Comparison of ENCODE assay signal across 12 cellular contexts in the genomic region with DNA sequence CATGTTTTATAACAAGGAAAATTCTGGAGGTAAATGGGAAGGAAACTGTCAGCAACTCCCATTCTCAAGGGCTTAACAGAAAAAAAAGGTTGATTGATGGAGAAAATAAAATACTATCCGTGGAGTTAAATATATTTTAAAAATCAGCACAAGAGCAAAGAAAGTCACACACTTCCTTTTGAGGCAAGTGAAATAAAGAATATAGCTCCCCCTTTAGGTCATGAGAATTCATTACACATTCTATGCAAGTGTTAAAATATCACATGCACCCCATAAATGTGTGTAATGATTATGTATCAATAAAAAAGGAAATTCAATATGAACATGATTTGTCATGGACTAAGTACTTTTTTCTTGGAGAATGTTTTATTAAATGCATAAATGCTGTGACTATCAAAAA.
DNase-seq lines count a peak whose midpoint lies in the region; ATAC-seq and TF ChIP-seq lines count a peak whose summit lies in the region.
"Had no signal": no experiment of that assay in that cellular context is flagged by ENCODE, and none has a peak within 500 bp of the region (broad histone marks: within the 10 kb centered on the region; RNA-seq: fewer than 3 reads in every experiment).

No MANE protein-coding gene starts in this region.

- no peak for ATAC-seq in esophagus mucosa

- peaks cover 4% of the 10 kb centered on the region for H3K9me3 ChIP-seq in A673 (ENCODE audit: low read depth, low read length, poor library complexity, severe bottlenecking)

- DNase-seq in A673 (ENCODE audit: low spot score) (no peak), GM13977 (ENCODE audit: low spot score) (peak; percentile 32), NAMALWA (ENCODE audit: low spot score) (peak; percentile 46), dorsolateral prefrontal cortex (no peak), EL (no peak), substantia nigra (lab: John Stamatoyannopoulos, UW) (no peak)
- no peak for DNase-seq in stimulated activated CD4-positive, alpha-beta T cell treated with anti-CD3 and anti-CD28 coated beads, Interleukin-15, amount 100 ng/mL, for 24 hours
- DNase-seq: activated naive CD8-positive, alpha-beta T cell treated with anti-CD3 and anti-CD28 coated beads, Interleukin-2, amount 10 ng/mL, durations not matched to agents 7 days and 5 days; immature natural killer cell; stimulated activated CD4-positive, alpha-beta T cell treated with anti-CD3 and anti-CD28 coated beads, Interleukin-12 subunit alpha, Interleukin-12 subunit beta, amount 100 ng/mL, for 4 hours had no signal

- no peak overlapping the region for H3K4me3 ChIP-seq in A673 (ENCODE audit: low read depth, low read length, poor library complexity, severe bottlenecking)
- no peak overlapping the region for H3K4me3 ChIP-seq in dorsolateral prefrontal cortex
- H3K4me3 ChIP-seq: SJSA1 had no signal

- peaks cover 23% of the 10 kb centered on the region for H3K4me1 ChIP-seq in A673 (ENCODE audit: insufficient read depth, low read length, poor library complexity, severe bottlenecking)
- H3K4me1 ChIP-seq: SJSA1 had no signal

- in situ Hi-C loops in GM13977 (cut with MboI; ENCODE audit: low pct_unique_long_range_greater_than_20kb, low sequenced_read_pairs, unreplicated experiment) = no loop called here

- H3K27me3 ChIP-seq in A673 (replicated peaks; ENCODE audit: insufficient read depth, low read depth, low read length, poor library complexity) (no peaks in the 10 kb centered on the region), dorsolateral prefrontal cortex (no peaks in the 10 kb centered on the region)
- H3K27me3 ChIP-seq: SJSA1 had no signal

- CTCF ChIA-PET in A673 (lab: Charles Lee) = no interaction called here

- TF ChIP-seq CTCF in A673 (conservative IDR thresholded peaks at IDR 0.05; ENCODE audit: low read depth, low read length) (peak; percentile 60), GM13977 (IDR thresholded peaks at IDR 0.05; ENCODE audit: extremely low read depth, insufficient read depth, missing control alignments) (peak; percentile 42), dorsolateral prefrontal cortex (IDR thresholded peaks at IDR 0.05 in 54 of 56, conservative IDR thresholded peaks at IDR 0.05 in 2 of 56; ENCODE audit: low read depth in 1 of 56, partially characterized antibody in 56 of 56) (peak in 38 of 56 donors; percentile 6 to 36 (median 19))

- H3K36me3 ChIP-seq in A673 (ENCODE audit: insufficient read depth, low read length, poor library complexity, severe bottlenecking) = no peaks in the 10 kb centered on the region
- H3K36me3 ChIP-seq: SJSA1 had no signal

- H3K27ac ChIP-seq in A673 (ENCODE audit: low read depth, low read length, poor library complexity, severe bottlenecking) (no peak overlapping the region), dorsolateral prefrontal cortex (peak overlapping the region in 7 of 59 donors; percentile 4 to 73 (median 58)), substantia nigra (ENCODE audit: low read depth, low read length, poor library complexity, severe bottlenecking) (no peak overlapping the region)
- H3K27ac ChIP-seq: SJSA1 had no signal

- BruUV-seq in A673 (replicated peaks; lab: Mats Ljungman, UMichigan) = no TSS peak

- intact Hi-C loops in A673 (cut with micrococcal nuclease; ENCODE audit: unreplicated experiment) (no loop called here), dorsolateral prefrontal cortex (cut with DNase I) (no loop called here)

- POLR2A ChIA-PET in A673 (lab: Charles Lee; ENCODE audit: low non-redundant PET) = no interaction called here

Comparison
In these comparisons a context has a peak if more than half of its experiments do, and no peak if none do; other contexts are left out.
1. DNase-seq: peak in GM13977 (single experiment) and NAMALWA (single experiment); none in A673 (single experiment), dorsolateral prefrontal cortex (0 of 10), EL (single experiment), substantia nigra (0 of 49) and stimulated activated CD4-positive, alpha-beta T cell treated with anti-CD3 and anti-CD28 coated beads, Interleukin-15, amount 100 ng/mL, for 24 hours (single experiment).
2. Peak in every context shown above with its lines, with median percentiles within 50 percentile points of each other: CTCF ChIP-seq.